8 cellular contexts compared by ENCODE assay signal in the genomic region with DNA sequence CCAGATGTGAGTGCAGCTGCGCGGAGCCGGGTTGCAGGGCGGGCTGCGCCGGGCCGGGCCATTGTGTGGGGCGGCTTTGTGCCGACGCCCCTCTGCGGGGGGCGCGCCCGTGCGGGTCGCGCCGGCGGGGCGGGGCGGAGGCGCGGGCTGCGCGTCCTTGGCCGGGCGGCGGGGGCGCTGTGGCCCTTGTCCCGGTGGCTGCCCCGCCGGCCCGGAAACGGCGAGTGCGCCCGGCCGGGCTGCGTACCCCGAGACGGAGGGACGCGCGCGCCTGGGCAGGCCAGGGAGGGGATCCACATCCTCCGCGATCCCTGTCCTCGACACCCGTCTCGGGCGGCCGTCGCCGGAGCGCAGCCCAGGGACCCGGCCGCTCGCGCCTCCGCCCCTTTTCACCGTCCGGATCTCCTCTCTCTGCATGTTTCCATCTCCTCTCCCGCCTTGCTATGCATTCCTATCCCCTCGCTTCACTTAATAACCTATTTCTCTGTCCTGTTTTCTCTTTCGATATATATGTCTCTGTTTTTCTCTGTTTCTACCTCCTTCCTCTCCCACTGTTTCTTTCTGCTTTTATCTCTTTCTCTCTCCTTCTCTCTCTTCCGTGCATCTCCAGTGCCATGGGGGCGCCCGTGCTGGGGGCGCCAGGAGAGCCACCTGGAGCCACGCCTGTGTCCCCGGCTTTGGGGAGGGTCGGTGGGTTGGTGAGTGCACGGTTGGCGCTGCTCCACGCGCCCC. TPM values are rescaled to one million over a fixed set of nuclear protein-coding genes. Genes with fewer than 3 reads are reported as not detected.
DNase-seq lines count a peak whose midpoint lies in the region; ATAC-seq, FAIRE-seq and TF ChIP-seq lines count a peak whose summit lies in the region.

No MANE protein-coding gene starts in this region.

- WGBS in A549 (ENCODE audit: missing lambda C conversion rate), result under 1% methylated on average over 28 of the region's 76 CpGs
- under 1% methylated on average over 76 of the region's 76 CpGs for WGBS in thymus

- no peak for FAIRE-seq in A549 (lab: Jason Lieb, UNC)

- H2AFZ ChIP-seq in fibroblast of lung (ENCODE audit: low read length), result no peak overlapping the region

- H3K27me3 ChIP-seq in fibroblast of lung (ENCODE audit: control insufficient read depth, insufficient read depth, low read length), result no peaks in the 10 kb centered on the region
- H3K27me3 ChIP-seq in thymus (ENCODE audit: control insufficient read depth, insufficient read depth), result peaks cover 2% of the 10 kb centered on the region

- peaks cover 17% of the 10 kb centered on the region for H3K4me1 ChIP-seq in A549
- peaks cover 17% of the 10 kb centered on the region for H3K4me1 ChIP-seq in fibroblast of lung (ENCODE audit: control insufficient read depth, extremely low read depth, insufficient read depth, low read length)
- peaks cover 16% of the 10 kb centered on the region for H3K4me1 ChIP-seq in thymus (ENCODE audit: control insufficient read depth, insufficient read depth, low read length)

- no peaks in the 10 kb centered on the region for H4K20me1 ChIP-seq in fibroblast of lung (ENCODE audit: control insufficient read depth, extremely low read depth, insufficient read depth, low read length)

- DNase-seq in A549 (ENCODE audit: low read depth in 1 of 2, low spot score in 1 of 2) (peak; percentile 55 to 80), NOMO-1 treated with DMSO at 0.1 percent for 48 hours (lab: John Stamatoyannopoulos, UW; ENCODE audit: unreplicated experiment) (peak; percentile 59), activated T-helper 1 cell treated with Interleukin-2 at 50 U/mL for 16 hours (ENCODE audit: low read depth) (peak; percentile 50), fibroblast of lung (ENCODE audit: low read depth in 2 of 2) (peak; percentile 50 to 56)
- DNase-seq in naive thymus-derived CD8-positive, alpha-beta T cell, result peak in 9 of 10 donors; percentile 19 to 79 (median 46)

- TF ChIP-seq POLR2A in A549 (IDR thresholded peaks at IDR 0.05; ENCODE audit: low read length) (no peak), GM18505 (IDR thresholded peaks at IDR 0.05; ENCODE audit: borderline replicate concordance, extremely low read depth, insufficient read depth, insufficient read length) (no peak)

- no peaks in the 10 kb centered on the region for H3K36me3 Mint-ChIP-seq in naive thymus-derived CD8-positive, alpha-beta T cell

- H3K4me2 ChIP-seq in A549 (peak overlapping the region; percentile 79), fibroblast of lung (ENCODE audit: extremely low read depth, insufficient read depth, low read length) (peak overlapping the region; percentile 90)

- POLR2A ChIA-PET in A549 (lab: Yijun Ruan, JAX), result interaction anchor here (0.6 to 5.0 kb wide), 38 partner anchors 9 to 518 kb away, joined by 3 to 367 read pairs (median 5); no protein-coding TSS in a partner anchor
- POLR2A ChIA-PET in naive thymus-derived CD8-positive, alpha-beta T cell (lab: Charles Lee), result interaction anchor here (0.5 to 6.1 kb wide), 16 partner anchors 30 to 206 kb away, joined by 3 to 97 read pairs (median 6); no protein-coding TSS in a partner anchor

- H3K36me3 ChIP-seq in fibroblast of lung (ENCODE audit: control insufficient read depth, insufficient read depth, low read length) (no peaks in the 10 kb centered on the region), thymus (ENCODE audit: control insufficient read depth, insufficient read depth) (no peaks in the 10 kb centered on the region)

- peak overlapping the region; percentile 73 to 95 (median 90) for H3K27ac Mint-ChIP-seq in naive thymus-derived CD8-positive, alpha-beta T cell

- H3K79me2 ChIP-seq in fibroblast of lung (ENCODE audit: control insufficient read depth, insufficient read depth, low read length), result peaks cover 19% of the 10 kb centered on the region

- H3K4me3 ChIP-seq in A549 (peak overlapping the region; percentile 70), fibroblast of lung (replicated peaks in 1 of 4; ENCODE audit: control extremely low read depth in 1 of 4, insufficient read depth in 1 of 4, low read depth in 3 of 4, low read length in 4 of 4) (peak overlapping the region; percentile 76 to 90 (median 80)), thymus (ENCODE audit: low read length) (peak overlapping the region; percentile 52)

- no peaks in the 10 kb centered on the region for H3K9me3 ChIP-seq in A549
- H3K9me3 ChIP-seq in fibroblast of lung (ENCODE audit: control insufficient read depth, insufficient read depth, low read depth, low read length), result no peaks in the 10 kb centered on the region
- H3K9me3 ChIP-seq in thymus (ENCODE audit: control insufficient read depth), result no peaks in the 10 kb centered on the region

- peak; percentile 54 to 66 for ATAC-seq in A549
- ATAC-seq in GM18505 (IDR thresholded peaks at IDR 0.05; ENCODE audit: unreplicated experiment), result peak; percentile 47
- peak; percentile 38 for ATAC-seq in HG02970 (IDR thresholded peaks at IDR 0.05; ENCODE audit: low FRiP score, unreplicated experiment)
- ATAC-seq in naive thymus-derived CD8-positive, alpha-beta T cell, result peak; percentile 32 to 42

- no peak for TF ChIP-seq RAD21 in A549 (conservative IDR thresholded peaks at IDR 0.05 in 1 of 2, IDR thresholded peaks at IDR 0.05 in 1 of 2)

- H3K4me3 Mint-ChIP-seq in naive thymus-derived CD8-positive, alpha-beta T cell, result peak overlapping the region; percentile 86 to 99 (median 96)

- peak overlapping the region; percentile 88 for H3K9ac ChIP-seq in fibroblast of lung (ENCODE audit: insufficient read depth, low read length)

- H3K9me3 Mint-ChIP-seq in naive thymus-derived CD8-positive, alpha-beta T cell, result no peaks in the 10 kb centered on the region

- peak overlapping the region; percentile 85 to 97 for H3K27ac ChIP-seq in A549
- H3K27ac ChIP-seq in fibroblast of lung (ENCODE audit: insufficient read depth, low read length), result peak overlapping the region; percentile 85
- H3K27ac ChIP-seq in thymus (ENCODE audit: low read depth), result peak overlapping the region; percentile 83

- H3K27me3 Mint-ChIP-seq in naive thymus-derived CD8-positive, alpha-beta T cell, result no peaks in the 10 kb centered on the region

- CTCF ChIA-PET in A549 (lab: Yijun Ruan, JAX), result interaction anchor here (0.7 to 8.2 kb wide), 47 partner anchors 9 to 229 kb away, joined by 3 to 332 read pairs (median 5); no protein-coding TSS in a partner anchor

- no peak for TF ChIP-seq EP300 in A549 (IDR thresholded peaks at IDR 0.05)

- TF ChIP-seq CTCF in A549 (IDR thresholded peaks at IDR 0.05) (peak; percentile 67), fibroblast of lung (conservative IDR thresholded peaks at IDR 0.05 in 1 of 2, IDR thresholded peaks at IDR 0.05 in 1 of 2; ENCODE audit: low read depth in 1 of 2, low read length in 2 of 2) (no peak)

- H3K4me1 Mint-ChIP-seq in naive thymus-derived CD8-positive, alpha-beta T cell, result peaks cover 11 to 32% (median 31%) of the 10 kb centered on the region in 4 donors

TF ChIP-seq in A549, 52 proteins besides CTCF, POLR2A, EP300 and RAD21:
- TF ChIP-seq JUN (IDR thresholded peaks at IDR 0.05) (peak; percentile 28 to 67; a peak in 4 of 5 replicates), MYC (IDR thresholded peaks at IDR 0.05; ENCODE audit: borderline replicate concordance, low read length) (no peak), NPAS2 (CRISPR knock-in tag; IDR thresholded peaks at IDR 0.05; ENCODE audit: borderline replicate concordance) (no peak), HDAC2 (IDR thresholded peaks at IDR 0.05) (peak; percentile 58; the same call in 1 of the 2 replicates), MAZ (IDR thresholded peaks at IDR 0.05; ENCODE audit: borderline replicate concordance, low read depth, low read length) (0 out of 2 replicates have a peak, but pooled peaks have one; percentile 23), CHD2 (IDR thresholded peaks at IDR 0.05; ENCODE audit: low read length, partially characterized antibody) (no peak)
- TF ChIP-seq, protein P1, sequence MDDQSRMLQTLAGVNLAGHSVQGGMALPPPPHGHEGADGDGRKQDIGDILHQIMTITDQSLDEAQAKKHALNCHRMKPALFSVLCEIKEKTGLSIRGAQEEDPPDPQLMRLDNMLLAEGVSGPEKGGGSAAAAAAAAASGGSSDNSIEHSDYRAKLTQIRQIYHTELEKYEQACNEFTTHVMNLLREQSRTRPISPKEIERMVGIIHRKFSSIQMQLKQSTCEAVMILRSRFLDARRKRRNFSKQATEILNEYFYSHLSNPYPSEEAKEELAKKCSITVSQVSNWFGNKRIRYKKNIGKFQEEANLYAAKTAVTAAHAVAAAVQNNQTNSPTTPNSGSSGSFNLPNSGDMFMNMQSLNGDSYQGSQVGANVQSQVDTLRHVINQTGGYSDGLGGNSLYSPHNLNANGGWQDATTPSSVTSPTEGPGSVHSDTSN (IDR thresholded peaks at IDR 0.05), result 0 out of 2 replicates have a peak, but pooled peaks have one; percentile 6
- TF ChIP-seq, protein P2, sequence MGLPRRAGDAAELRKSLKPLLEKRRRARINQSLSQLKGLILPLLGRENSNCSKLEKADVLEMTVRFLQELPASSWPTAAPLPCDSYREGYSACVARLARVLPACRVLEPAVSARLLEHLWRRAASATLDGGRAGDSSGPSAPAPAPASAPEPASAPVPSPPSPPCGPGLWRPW (IDR thresholded peaks at IDR 0.05), result no peak
TF ChIP-seq in A549: peak in this region for 4.

RNA-seq across cellular contexts. Expression of gene PFKFB3, which starts 0.8 kb away (rescaled TPM):
- polyA plus RNA-seq in A549 (2011; rRNA removed), result 139 and 151 TPM in 2 replicates
- 236 and 256 TPM in 2 replicates for polyA plus RNA-seq in A549 (2012; cell fraction: cytosol; rRNA removed)
- 551 and 642 TPM in 2 replicates for polyA plus RNA-seq in A549 (2012; cell fraction: nucleus; rRNA removed)
- 200 to 232 TPM (median 220 TPM) in 3 replicates for polyA plus RNA-seq in A549 (2017; fragmentation: RNase III; extraction: RNeasy Plus Mini Kit Qiagen cat#74134 plus additional on column Dnase treatment)
- 127 and 177 TPM in 2 replicates for polyA minus RNA-seq in A549 (2011; rRNA and poly(A)+ RNA removed)
- 22.9 and 25.8 TPM in 2 replicates for total RNA-seq in fibroblast of lung
- polyA plus RNA-seq in fibroblast of lung, result 14.2 and 15.5 TPM in 2 replicates
- polyA plus RNA-seq in fibroblast of lung (2012), result 21.8 and 22.1 TPM in 2 replicates
- polyA minus RNA-seq in fibroblast of lung (ENCODE audit: low replicate concordance), result 36.3 and 37.4 TPM in 2 replicates
- 10 to 100 TPM; 75.0 to 79.4 TPM for total RNA-seq in naive thymus-derived CD8-positive, alpha-beta T cell
- polyA plus RNA-seq in naive thymus-derived CD8-positive, alpha-beta T cell, result 1 to 10 TPM; 1.6 to 7.1 (median 4.8) TPM
- 39.3 TPM for polyA plus RNA-seq in thymus

Comparison
In these comparisons a context has a peak if more than half of its experiments do, and no peak if none do; other contexts are left out.
1. Peak in every context shown above with its lines: DNase-seq, ATAC-seq, H3K4me3 ChIP-seq and H3K27ac ChIP-seq.